ENCODE assay signal across 8 cellular contexts in genomic region chr9:124657526-124657925, GRCh38.
DNase-seq lines count a peak whose midpoint lies in the region; ATAC-seq and TF ChIP-seq lines count a peak whose summit lies in the region.

No MANE protein-coding gene starts in this region.

- H3K9me2 ChIP-seq in Loucy (replicated peaks; ENCODE audit: low read depth, low read length) = no peaks in the 10 kb centered on the region

- peaks cover 1% of the 10 kb centered on the region for H3K36me3 Mint-ChIP-seq in nephron (ENCODE audit: low read depth)
- H3K36me3 Mint-ChIP-seq in stimulated activated memory B cell treated with anti-CD40 and anti-IgM and Interleukin-4, amounts not matched to agents 10 μg/mL and 1 μg/mL and 100 μg/mL, for 72 hours = no peaks in the 10 kb centered on the region
- peaks cover 1% of the 10 kb centered on the region for H3K36me3 Mint-ChIP-seq in activated CD8-positive, alpha-beta memory T cell treated with anti-CD3 and anti-CD28 coated beads, Interleukin-2, amount 10 ng/mL, durations not matched to agents 7 days and 5 days

- TF ChIP-seq POLR2A in vagina (IDR thresholded peaks at IDR 0.05) = no peak

- no peak overlapping the region for H2AFZ ChIP-seq in Loucy (ENCODE audit: low read length)

- peak overlapping the region; percentile 100 for H3K27ac Mint-ChIP-seq in nephron
- H3K27ac Mint-ChIP-seq in stimulated activated memory B cell treated with anti-CD40 and anti-IgM and Interleukin-4, amounts not matched to agents 10 μg/mL and 1 μg/mL and 100 μg/mL, for 72 hours = no peak overlapping the region
- H3K27ac Mint-ChIP-seq in activated CD8-positive, alpha-beta memory T cell treated with anti-CD3 and anti-CD28 coated beads, Interleukin-2, amount 10 ng/mL, durations not matched to agents 7 days and 5 days = no peak overlapping the region

- peak overlapping the region; percentile 90 for H3K27ac ChIP-seq in 22Rv1
- no peak overlapping the region for H3K27ac ChIP-seq in vagina

- peaks cover 46% of the 10 kb centered on the region for H3K4me1 Mint-ChIP-seq in nephron
- H3K4me1 Mint-ChIP-seq in stimulated activated memory B cell treated with anti-CD40 and anti-IgM and Interleukin-4, amounts not matched to agents 10 μg/mL and 1 μg/mL and 100 μg/mL, for 72 hours = peaks cover 18% of the 10 kb centered on the region
- peaks cover 14% of the 10 kb centered on the region for H3K4me1 Mint-ChIP-seq in activated CD8-positive, alpha-beta memory T cell treated with anti-CD3 and anti-CD28 coated beads, Interleukin-2, amount 10 ng/mL, durations not matched to agents 7 days and 5 days

- H3K27me3 Mint-ChIP-seq in nephron (ENCODE audit: low read depth) = no peaks in the 10 kb centered on the region
- peaks cover 14% of the 10 kb centered on the region for H3K27me3 Mint-ChIP-seq in stimulated activated memory B cell treated with anti-CD40 and anti-IgM and Interleukin-4, amounts not matched to agents 10 μg/mL and 1 μg/mL and 100 μg/mL, for 72 hours
- H3K27me3 Mint-ChIP-seq in activated CD8-positive, alpha-beta memory T cell treated with anti-CD3 and anti-CD28 coated beads, Interleukin-2, amount 10 ng/mL, durations not matched to agents 7 days and 5 days = peaks cover 47% of the 10 kb centered on the region

- H3K36me3 ChIP-seq in Loucy (ENCODE audit: insufficient read depth, low read length) (no peaks in the 10 kb centered on the region), vagina (no peaks in the 10 kb centered on the region)

- peak; percentile 23 for DNase-seq in cerebellar cortex (ENCODE audit: low spot score)
- no peak for DNase-seq in vagina (ENCODE audit: extremely low spot score in 2 of 2)
- DNase-seq in activated CD8-positive, alpha-beta memory T cell treated with anti-CD3 and anti-CD28 coated beads, Interleukin-2, amount 10 ng/mL, durations not matched to agents 7 days and 5 days = no peak
- DNase-seq in SIG-M5 (lab: John Stamatoyannopoulos, UW) = no peak

- TF ChIP-seq CTCF in 22Rv1 (IDR thresholded peaks at IDR 0.05) (no peak), Loucy (conservative IDR thresholded peaks at IDR 0.05; ENCODE audit: low read length) (no peak), nephron (IDR thresholded peaks at IDR 0.05; ENCODE audit: unreplicated experiment in 3 of 3) (no peak), vagina (IDR thresholded peaks at IDR 0.05) (no peak)

- ATAC-seq in stimulated activated memory B cell treated with anti-CD40 and anti-IgM and Interleukin-4, amounts not matched to agents 10 μg/mL and 1 μg/mL and 100 μg/mL, for 72 hours = no peak
- ATAC-seq in activated CD8-positive, alpha-beta memory T cell treated with anti-CD3 and anti-CD28 coated beads, Interleukin-2, amount 10 ng/mL, durations not matched to agents 7 days and 5 days = no peak

- H3K9me3 ChIP-seq in Loucy (ENCODE audit: insufficient read depth, low read depth, low read length) (no peaks in the 10 kb centered on the region), vagina (no peaks in the 10 kb centered on the region)

- H3K4me1 ChIP-seq in Loucy (ENCODE audit: insufficient read depth, low read length, poor library complexity, severe bottlenecking) = peaks cover 33% of the 10 kb centered on the region
- H3K4me1 ChIP-seq in vagina = peaks cover 14% of the 10 kb centered on the region

- H3K4me3 Mint-ChIP-seq in nephron = peak overlapping the region; percentile 98 to 100 (median 100)
- H3K4me3 Mint-ChIP-seq in stimulated activated memory B cell treated with anti-CD40 and anti-IgM and Interleukin-4, amounts not matched to agents 10 μg/mL and 1 μg/mL and 100 μg/mL, for 72 hours = no peak overlapping the region
- H3K4me3 Mint-ChIP-seq in activated CD8-positive, alpha-beta memory T cell treated with anti-CD3 and anti-CD28 coated beads, Interleukin-2, amount 10 ng/mL, durations not matched to agents 7 days and 5 days = no peak overlapping the region

- H4K20me1 ChIP-seq in Loucy (ENCODE audit: insufficient read depth, low read length, poor library complexity, severe bottlenecking) = peaks cover 17% of the 10 kb centered on the region

- no peaks in the 10 kb centered on the region for H3F3A ChIP-seq in Loucy (ENCODE audit: low read depth)

- H3K4me3 ChIP-seq in Loucy (ENCODE audit: low read length, poor library complexity, severe bottlenecking) = peak overlapping the region; percentile 86
- H3K4me3 ChIP-seq in vagina = no peak overlapping the region

- H3K27me3 ChIP-seq in Loucy (ENCODE audit: insufficient read depth, low read length, poor library complexity, severe bottlenecking) (no peaks in the 10 kb centered on the region), vagina (no peaks in the 10 kb centered on the region)

- H3K4me2 ChIP-seq in Loucy (ENCODE audit: low read depth, low read length, poor library complexity, severe bottlenecking) = peak overlapping the region; percentile 71

- intact Hi-C loops in vagina (cut with DNase I) = no loop called here

- H3K9me3 Mint-ChIP-seq in nephron = no peaks in the 10 kb centered on the region
- H3K9me3 Mint-ChIP-seq in stimulated activated memory B cell treated with anti-CD40 and anti-IgM and Interleukin-4, amounts not matched to agents 10 μg/mL and 1 μg/mL and 100 μg/mL, for 72 hours = no peaks in the 10 kb centered on the region
- no peaks in the 10 kb centered on the region for H3K9me3 Mint-ChIP-seq in activated CD8-positive, alpha-beta memory T cell treated with anti-CD3 and anti-CD28 coated beads, Interleukin-2, amount 10 ng/mL, durations not matched to agents 7 days and 5 days (ENCODE audit: low read depth)

- CTCF ChIA-PET in activated CD8-positive, alpha-beta memory T cell treated with anti-CD3 and anti-CD28 coated beads, Interleukin-2, amount 10 ng/mL, durations not matched to agents 7 days and 5 days (lab: Charles Lee) = no interaction called here

- H3K9ac ChIP-seq in Loucy (ENCODE audit: low read depth, low read length, poor library complexity, severe bottlenecking) = peak overlapping the region; percentile 63

- H3K79me2 ChIP-seq in Loucy (ENCODE audit: insufficient read depth, low read length) = peaks cover 41% of the 10 kb centered on the region

Comparison
In these comparisons a context has a peak if more than half of its experiments do, and no peak if none do; other contexts are left out.
1. H3K27ac Mint-ChIP-seq: peak in nephron (3 of 3); none in stimulated activated memory B cell treated with anti-CD40 and anti-IgM and Interleukin-4, amounts not matched to agents 10 μg/mL and 1 μg/mL and 100 μg/mL, for 72 hours (single experiment) and activated CD8-positive, alpha-beta memory T cell treated with anti-CD3 and anti-CD28 coated beads, Interleukin-2, amount 10 ng/mL, durations not matched to agents 7 days and 5 days (single experiment).
2. H3K4me3 Mint-ChIP-seq: peak in nephron (3 of 3); none in stimulated activated memory B cell treated with anti-CD40 and anti-IgM and Interleukin-4, amounts not matched to agents 10 μg/mL and 1 μg/mL and 100 μg/mL, for 72 hours (single experiment) and activated CD8-positive, alpha-beta memory T cell treated with anti-CD3 and anti-CD28 coated beads, Interleukin-2, amount 10 ng/mL, durations not matched to agents 7 days and 5 days (single experiment).